ENCODE assay signal across 10 cellular contexts in genomic region chr2:170713280-170714155, GRCh38. TPM values are rescaled to one million over a fixed set of nuclear protein-coding genes. Genes with fewer than 3 reads are reported as not detected.
A peak's percentile ranks its signal among the peaks of the same experiment; 100 is the strongest.
DNase-seq lines count a peak whose midpoint lies in the region; ATAC-seq and TF ChIP-seq lines count a peak whose summit lies in the region.
"Had no signal": no experiment of that assay in that cellular context is flagged by ENCODE, and none has a peak within 500 bp of the region (broad histone marks: within the 10 kb centered on the region; RNA-seq: fewer than 3 reads in every experiment).

No MANE protein-coding gene starts in this region.

- H3K79me2 ChIP-seq in ACC112 (ENCODE audit: control insufficient read depth, insufficient read depth, low read length, unreplicated experiment): no peaks in the 10 kb centered on the region

- H3K9ac ChIP-seq in HUES64 (ENCODE audit: low read depth, low read length): no peak overlapping the region

- peak overlapping the region; percentile 78 for H3K4me3 Mint-ChIP-seq in dendritic cell treated with granulocyte-macrophage colony-stimulating factor and Interleukin-4, amounts not matched to agents 40 ng/mL and 50 ng/mL, for 4 days
- H3K4me3 Mint-ChIP-seq in natural killer cell: peak overlapping the region; percentile 40

- no peak overlapping the region for H3K27ac ChIP-seq in ACC112 (ENCODE audit: low read depth, low read length)
- H3K27ac ChIP-seq in HUES64 (ENCODE audit: low read depth, low read length): no peak overlapping the region; the same call in 1 of the 2 replicates

- no peaks in the 10 kb centered on the region for H3K36me3 Mint-ChIP-seq in dendritic cell treated with granulocyte-macrophage colony-stimulating factor and Interleukin-4, amounts not matched to agents 40 ng/mL and 50 ng/mL, for 4 days (ENCODE audit: low read depth)
- no peaks in the 10 kb centered on the region for H3K36me3 Mint-ChIP-seq in natural killer cell

- no peak for TF ChIP-seq CTCF in natural killer cell (IDR thresholded peaks at IDR 0.05)

- H3K4me3 ChIP-seq in ACC112 (ENCODE audit: low read depth, low read length) (peak overlapping the region; percentile 78), HUES64 (ENCODE audit: low read length) (peak overlapping the region; percentile 56)

- ATAC-seq in natural killer cell (peak in 2 of 3 donors; percentile 21 to 27), HG03095 (IDR thresholded peaks at IDR 0.05; ENCODE audit: unreplicated experiment) (no peak)

- peaks cover 44% of the 10 kb centered on the region for H3K4me1 Mint-ChIP-seq in dendritic cell treated with granulocyte-macrophage colony-stimulating factor and Interleukin-4, amounts not matched to agents 40 ng/mL and 50 ng/mL, for 4 days (ENCODE audit: low read depth)
- peaks cover 6 to 13% of the 10 kb centered on the region in 2 donors for H3K4me1 Mint-ChIP-seq in natural killer cell

- 1% methylated on average over 81 of the region's 81 CpGs for WGBS in HUES64

- H3K9me3 ChIP-seq in HUES64 (ENCODE audit: insufficient read depth, low read depth, low read length): no peaks in the 10 kb centered on the region

- no peak for DNase-seq in natural killer cell
- DNase-seq in activated effector memory CD4-positive, alpha-beta T cell treated with Interleukin-2 at 50 U/mL for 16 hours: no peak
- DNase-seq in occipital lobe (lab: John Stamatoyannopoulos, UW): no peak
- DNase-seq in NCI-H1694 (lab: John Stamatoyannopoulos, UW): no peak
- DNase-seq: NCI-H446 had no signal

- H3K36me3 ChIP-seq in ACC112 (ENCODE audit: insufficient read depth, low read length) (no peaks in the 10 kb centered on the region), HUES64 (ENCODE audit: insufficient read depth, low read length) (no peaks in the 10 kb centered on the region)

- no peaks in the 10 kb centered on the region for H3K9me3 Mint-ChIP-seq in dendritic cell treated with granulocyte-macrophage colony-stimulating factor and Interleukin-4, amounts not matched to agents 40 ng/mL and 50 ng/mL, for 4 days
- no peaks in the 10 kb centered on the region for H3K9me3 Mint-ChIP-seq in natural killer cell

- peaks cover 93% of the 10 kb centered on the region for H3K27me3 Mint-ChIP-seq in dendritic cell treated with granulocyte-macrophage colony-stimulating factor and Interleukin-4, amounts not matched to agents 40 ng/mL and 50 ng/mL, for 4 days
- H3K27me3 Mint-ChIP-seq in natural killer cell (ENCODE audit: low read depth in 2 of 2): peaks cover 48 to 59% of the 10 kb centered on the region in 2 donors

- H3K27ac Mint-ChIP-seq in dendritic cell treated with granulocyte-macrophage colony-stimulating factor and Interleukin-4, amounts not matched to agents 40 ng/mL and 50 ng/mL, for 4 days: no peak overlapping the region
- no peak overlapping the region for H3K27ac Mint-ChIP-seq in natural killer cell

- H3K4me1 ChIP-seq in ACC112 (ENCODE audit: control insufficient read depth, insufficient read depth, low read length, unreplicated experiment): no peaks in the 10 kb centered on the region
- peaks cover 34% of the 10 kb centered on the region for H3K4me1 ChIP-seq in HUES64 (ENCODE audit: insufficient read depth, low read length)

- no peak overlapping the region for H2AFZ ChIP-seq in ACC112 (ENCODE audit: low read length, unreplicated experiment)

- intact Hi-C loops in dendritic cell treated with granulocyte-macrophage colony-stimulating factor and Interleukin-4, amounts not matched to agents 40 ng/mL and 50 ng/mL, for 4 days (cut with micrococcal nuclease): loop anchor here (10.0 kb wide), 1 partner anchor 349 kb away; no protein-coding TSS in a partner anchor
- intact Hi-C loops in natural killer cell (cut with micrococcal nuclease): no loop called here

- H3K27me3 ChIP-seq in ACC112 (ENCODE audit: insufficient read depth, low read length): peaks cover 99% of the 10 kb centered on the region
- H3K27me3 ChIP-seq in HUES64 (ENCODE audit: insufficient read depth, low read length): peaks cover 100% of the 10 kb centered on the region

RNA-seq across cellular contexts. Expression of gene SP5, which starts 1.6 kb away (rescaled TPM):
- 36.1 TPM for polyA plus RNA-seq in HUES64 (2013, experiment 1 of 2)
- 55.5 TPM for polyA plus RNA-seq in HUES64 (2013, experiment 2 of 2)
- total RNA-seq in natural killer cell (not detected), occipital lobe (0.78 TPM)
- total RNA-seq: kidney epithelial cell had no signal

RNA-seq across cellular contexts. Expression of gene ERICH2, which starts 56.7 kb away (rescaled TPM):
- 3.5 TPM for polyA plus RNA-seq in HUES64 (2013, experiment 1 of 2)
- 3.7 TPM for polyA plus RNA-seq in HUES64 (2013, experiment 2 of 2)
- not detected for total RNA-seq in natural killer cell
- total RNA-seq in occipital lobe: not detected
